In the genomic region with DNA sequence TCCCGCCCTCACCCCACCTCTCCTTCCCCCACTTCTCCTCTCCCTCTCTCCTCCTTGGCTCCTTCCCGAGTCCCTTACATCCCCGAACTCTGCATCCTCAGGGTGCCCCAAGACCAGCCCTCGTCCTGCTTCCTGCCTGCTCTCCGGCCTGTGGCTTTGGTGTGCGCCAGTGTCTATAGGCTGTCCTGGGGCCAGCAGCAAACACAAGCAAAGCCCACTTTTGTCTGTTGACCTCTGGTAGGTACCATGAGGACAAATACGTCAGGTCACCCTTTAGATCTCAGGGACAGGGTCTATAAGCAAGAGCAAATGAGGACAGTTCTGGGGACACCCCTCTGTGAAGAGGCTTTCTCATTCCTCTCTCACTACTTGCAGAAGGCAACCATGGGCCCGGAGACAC, we compare ENCODE assay signal across 8 cellular contexts. TPM values are rescaled to one million over a fixed set of nuclear protein-coding genes. Genes with fewer than 3 reads are reported as not detected.
A peak's percentile ranks its signal among the peaks of the same experiment; 100 is the strongest.
DNase-seq lines count a peak whose midpoint lies in the region; ATAC-seq and TF ChIP-seq lines count a peak whose summit lies in the region.

No MANE protein-coding gene starts in this region.

- H3K27ac ChIP-seq in RWPE1 (peak overlapping the region; percentile 77), esophagus squamous epithelium (peak overlapping the region; percentile 46 to 79 (median 68)), prostate gland (no peak overlapping the region)

- TF ChIP-seq CTCF in RWPE1 (conservative IDR thresholded peaks at IDR 0.05; ENCODE audit: low read depth) (no peak), esophagus squamous epithelium (IDR thresholded peaks at IDR 0.05) (no peak), prostate gland (IDR thresholded peaks at IDR 0.05) (no peak)

- H3K4me1 ChIP-seq in esophagus squamous epithelium: peaks cover 6 to 18% (median 9%) of the 10 kb centered on the region in 3 donors
- no peaks in the 10 kb centered on the region for H3K4me1 ChIP-seq in prostate gland (replicated peaks)

- DNase-seq in D341Med (ENCODE audit: low spot score) (peak; percentile 26), RWPE1 (ENCODE audit: low spot score) (no peak), esophagus squamous epithelium (lab: John Stamatoyannopoulos, UW) (no peak), prostate gland (ENCODE audit: low spot score) (no peak), NCI-H1436 treated with DMSO at 0.1 percent for 48 hours (lab: John Stamatoyannopoulos, UW) (no peak), NK-92 (lab: John Stamatoyannopoulos, UW; ENCODE audit: unreplicated experiment) (no peak)
- DNase-seq in effector CD8-positive, alpha-beta T cell (lab: John Stamatoyannopoulos, UW): no peak

- ATAC-seq in GM18907 (IDR thresholded peaks at IDR 0.05; ENCODE audit: unreplicated experiment): no peak

- H3K9me3 ChIP-seq in esophagus squamous epithelium (no peaks in the 10 kb centered on the region), prostate gland (no peaks in the 10 kb centered on the region)

- intact Hi-C loops in esophagus squamous epithelium (cut with DNase I) (no loop called here), prostate gland (cut with DNase I) (no loop called here)

- no peaks in the 10 kb centered on the region for H3K27me3 ChIP-seq in esophagus squamous epithelium
- H3K27me3 ChIP-seq in prostate gland (replicated peaks; ENCODE audit: insufficient read depth): no peaks in the 10 kb centered on the region

- H3K36me3 ChIP-seq in esophagus squamous epithelium (no peaks in the 10 kb centered on the region), prostate gland (no peaks in the 10 kb centered on the region)

- WGBS in esophagus squamous epithelium, 2 donors: 29% methylated on average over 4 of the region's 8 CpGs; no CpG with 5 or more reads in 1 of the 2 donors
- WGBS in prostate gland: 22% methylated on average over 8 of the region's 8 CpGs

- POLR2A ChIA-PET in RWPE1 (lab: Yijun Ruan, JAX; ENCODE audit: low non-redundant PET): no interaction called here

- TF ChIP-seq POLR2A in esophagus squamous epithelium (IDR thresholded peaks at IDR 0.05) (no peak), prostate gland (IDR thresholded peaks at IDR 0.05) (no peak)

- H3K4me3 ChIP-seq in esophagus squamous epithelium (peak overlapping the region in 3 of 4 donors; percentile 66 to 69 (median 66)), prostate gland (peak overlapping the region; percentile 48 to 55)

- CTCF ChIA-PET in RWPE1 (lab: Yijun Ruan, JAX): no interaction called here

RNA-seq across cellular contexts. Expression of gene COPZ2, which starts 0.3 kb away (rescaled TPM):
- 10 to 100 TPM in 1 of 4 donors, 1 to 10 TPM in 2, under 1 TPM in 1; 0.91 to 14.5 (median 5.7) TPM for total RNA-seq in esophagus squamous epithelium
- 10 to 100 TPM; 18.1 to 18.5 TPM for total RNA-seq in prostate gland

RNA-seq across cellular contexts. Expression of gene NFE2L1, which starts 10.2 kb away (rescaled TPM):
- total RNA-seq in esophagus squamous epithelium (100 to 1,000 TPM in 1 of 4 donors, 10 to 100 TPM in 3; 41.6 to 103 (median 60.0) TPM), prostate gland (100 to 1,000 TPM in 1 of 2 donors, 10 to 100 TPM in 1; 87.8 to 244 TPM)

Comparison
In these comparisons a context has a peak if more than half of its experiments do, and no peak if none do; other contexts are left out.
1. H3K27ac ChIP-seq: peak in RWPE1 (single experiment) and esophagus squamous epithelium (4 of 4); none in prostate gland (0 of 2).